21 cellular contexts compared by ENCODE assay signal in the genomic region with DNA sequence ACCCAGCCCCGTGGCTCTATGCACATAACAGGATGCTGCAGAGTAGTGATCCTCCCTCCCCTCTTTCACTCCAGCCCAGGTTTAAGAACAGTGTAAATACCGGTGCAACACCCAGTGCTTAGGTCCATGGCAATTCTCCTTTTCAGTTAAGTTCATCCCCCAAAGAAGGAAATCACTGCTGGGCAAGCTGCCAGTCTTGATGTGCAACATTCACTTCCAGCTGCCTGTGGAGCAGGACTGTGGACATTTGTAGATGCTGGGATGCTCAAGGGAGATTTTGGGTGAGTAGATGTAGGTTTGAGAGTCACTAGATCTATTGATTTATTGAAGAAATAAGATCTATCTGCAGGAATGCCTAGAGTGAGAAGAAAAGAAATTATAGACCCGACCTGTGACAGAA.
"Had no signal": no experiment of that assay in that cellular context is flagged by ENCODE, and none has a peak within 500 bp of the region (broad histone marks: within the 10 kb centered on the region; RNA-seq: fewer than 3 reads in every experiment).

No MANE protein-coding gene starts in this region.

- H3K27ac ChIP-seq: epithelial cell of prostate, foreskin keratinocyte, gastroesophageal sphincter, heart left ventricle, hepatocyte, left lung, lower lobe of right lung had no signal

- H3K9me3 ChIP-seq: gastroesophageal sphincter, heart left ventricle, left lung, lower lobe of right lung, mucosa of descending colon had no signal

- H3K4me1 ChIP-seq: foreskin keratinocyte, gastroesophageal sphincter, left lung had no signal

- DNase-seq: cortex of kidney; effector CD8-positive, alpha-beta T cell; effector memory CD8-positive, alpha-beta T cell; endodermal cell; erythroblast; foreskin keratinocyte; hypothalamus; immature natural killer cell; left cardiac atrium; left lung; left ventricle myocardium superior; lower lobe of right lung; mesenchymal stem cell; mucosa of descending colon; naive B cell; naive thymus-derived CD8-positive, alpha-beta T cell had no signal

- H3K36me3 ChIP-seq: gastroesophageal sphincter, heart left ventricle, left lung, lower lobe of right lung had no signal

- H3K4me3 ChIP-seq: gastroesophageal sphincter, heart left ventricle, hepatocyte, left lung, lower lobe of right lung, mucosa of descending colon had no signal

- H3K27me3 ChIP-seq: foreskin keratinocyte, hepatocyte, left lung had no signal

- ATAC-seq: effector memory CD8-positive, alpha-beta T cell; esophagus mucosa; foreskin keratinocyte; gastroesophageal sphincter; heart left ventricle; left cardiac atrium; left lung; left ventricle myocardium superior; lower lobe of right lung; mucosa of descending colon; naive thymus-derived CD8-positive, alpha-beta T cell had no signal
